22 cellular contexts compared by ENCODE assay signal in genomic region chr10:283140-283479, GRCh38.
A peak's percentile ranks its signal among the peaks of the same experiment; 100 is the strongest.
DNase-seq lines count a peak whose midpoint lies in the region; ATAC-seq and TF ChIP-seq lines count a peak whose summit lies in the region.
"Had no signal": no experiment of that assay in that cellular context is flagged by ENCODE, and none has a peak within 500 bp of the region (broad histone marks: within the 10 kb centered on the region; RNA-seq: fewer than 3 reads in every experiment).

No MANE protein-coding gene starts in this region.

- DNase-seq in H7: peak; percentile 66
- no peak for DNase-seq in activated B cell treated with CpG ODN at 0.5 μM for 24 hours
- no peak for DNase-seq in memory B cell (ENCODE audit: low spot score in 2 of 2)
- no peak for DNase-seq in G401 (ENCODE audit: low spot score)
- DNase-seq: Calu3; CD8-positive, alpha-beta T cell; EL; KG1; NCI-H1105 treated with DMSO at 0.1 percent for 48 hours; NCI-H1694; NCI-H2081 treated with DMSO at 0.1 percent for 48 hours; NCI-H2227 treated with DMSO at 0.1 percent for 48 hours; NCI-H510A treated with DMSO at 0.1 percent for 48 hours; NCI-H774; SHP77 had no signal

- no peaks in the 10 kb centered on the region for H3K27me3 ChIP-seq in BLaER1 treated with 17β-estradiol and CSF1 and Interleukin-3, amounts not matched to agents 10 nM and 100 nM
- H3K27me3 ChIP-seq in H7 (ENCODE audit: control insufficient read depth, insufficient read depth, low read length): no peaks in the 10 kb centered on the region
- H3K27me3 ChIP-seq: BLaER1 had no signal

- H3K4me3 Mint-ChIP-seq in activated B cell treated with CpG ODN at 0.5 μM for 24 hours: no peak overlapping the region
- no peak overlapping the region for H3K4me3 Mint-ChIP-seq in memory B cell

- peaks cover 0 to 15% (median 10%) of the 10 kb centered on the region in 10 experiments; a peak in 15 of 20 replicates for H3K4me1 ChIP-seq in BLaER1 treated with 17β-estradiol and CSF1 and Interleukin-3, amounts not matched to agents 10 nM and 100 nM
- H3K4me1 ChIP-seq: A549, BLaER1 had no signal

- H3K27me3 Mint-ChIP-seq in activated B cell treated with CpG ODN at 0.5 μM for 24 hours (no peaks in the 10 kb centered on the region), memory B cell (no peaks in the 10 kb centered on the region)

- POLR2A ChIA-PET in activated B cell treated with CpG ODN at 0.5 μM for 24 hours (lab: Charles Lee): interaction anchor here (0.9 to 1.2 kb wide), 2 partner anchors 34 to 41 kb away, joined by 3 read pairs; no protein-coding TSS in a partner anchor

- H3K4me1 Mint-ChIP-seq in activated B cell treated with CpG ODN at 0.5 μM for 24 hours (peaks cover 16% of the 10 kb centered on the region), memory B cell (peaks cover 16% of the 10 kb centered on the region)

- no peaks in the 10 kb centered on the region for H3K9me3 ChIP-seq in BLaER1 treated with 17β-estradiol and CSF1 and Interleukin-3, amounts not matched to agents 10 nM and 100 nM (replicated peaks in 1 of 11)
- H3K9me3 ChIP-seq: A549, BLaER1 had no signal

- H3K36me3 ChIP-seq in BLaER1 treated with 17β-estradiol and CSF1 and Interleukin-3, amounts not matched to agents 10 nM and 100 nM: peaks cover 0 to 85% (median 38%) of the 10 kb centered on the region in 11 experiments; a peak in 13 of 22 replicates
- no peaks in the 10 kb centered on the region for H3K36me3 ChIP-seq in H7 (replicated peaks; ENCODE audit: control insufficient read depth, insufficient read depth, low read length)

- CTCF ChIA-PET in activated B cell treated with CpG ODN at 0.5 μM for 24 hours (lab: Charles Lee): no interaction called here

- in situ Hi-C loops in G401 (cut with HindIII; ENCODE audit: low sequenced_read_pairs): no loop called here

- no peak for ATAC-seq in activated B cell treated with CpG ODN at 0.5 μM for 24 hours (ENCODE audit: low read depth)
- ATAC-seq in memory B cell (ENCODE audit: low read depth): no peak
- ATAC-seq in HG02885 (IDR thresholded peaks at IDR 0.05; ENCODE audit: poor library complexity, unreplicated experiment): no peak
- no peak for ATAC-seq in HG02678 (IDR thresholded peaks at IDR 0.05; ENCODE audit: unreplicated experiment)
- ATAC-seq: A549; CD8-positive, alpha-beta T cell; HepG2 had no signal

- peak overlapping the region in 6 of 11 experiments; percentile 21 to 70 (median 60); a peak in 8 of 22 replicates for H3K4me2 ChIP-seq in BLaER1 treated with 17β-estradiol and CSF1 and Interleukin-3, amounts not matched to agents 10 nM and 100 nM
- H3K4me2 ChIP-seq: A549, BLaER1 had no signal

- H3K36me3 Mint-ChIP-seq in activated B cell treated with CpG ODN at 0.5 μM for 24 hours (ENCODE audit: low read depth): peaks cover 16% of the 10 kb centered on the region
- peaks cover 17% of the 10 kb centered on the region for H3K36me3 Mint-ChIP-seq in memory B cell

- peak overlapping the region in 4 of 11 experiments; percentile 14 to 62 (median 44); a peak in 7 of 22 replicates for H3K27ac ChIP-seq in BLaER1 treated with 17β-estradiol and CSF1 and Interleukin-3, amounts not matched to agents 10 nM and 100 nM
- H3K27ac ChIP-seq: A549, BLaER1, SK-N-MC had no signal

- H3K9ac ChIP-seq in BLaER1 treated with 17β-estradiol and CSF1 and Interleukin-3, amounts not matched to agents 10 nM and 100 nM: no peak overlapping the region
- H3K9ac ChIP-seq: BLaER1 had no signal

- no peak overlapping the region for H3K4me3 ChIP-seq in BLaER1 treated with 17β-estradiol and CSF1 and Interleukin-3, amounts not matched to agents 10 nM and 100 nM
- H3K4me3 ChIP-seq in H7 (ENCODE audit: insufficient read depth, low read depth, low read length): no peak overlapping the region
- H3K4me3 ChIP-seq: A549, BLaER1, SK-N-MC had no signal

- peak overlapping the region; percentile 73 for H3K27ac Mint-ChIP-seq in activated B cell treated with CpG ODN at 0.5 μM for 24 hours
- peak overlapping the region; percentile 77 for H3K27ac Mint-ChIP-seq in memory B cell
- H3K27ac Mint-ChIP-seq: CD8-positive, alpha-beta T cell had no signal

- H4K20me1 ChIP-seq in BLaER1 treated with 17β-estradiol and CSF1 and Interleukin-3, amounts not matched to agents 10 nM and 100 nM: 0 out of 22 replicates have a peak, but pooled peaks cover 0 to 3% (median 0%) of the 10 kb centered on the region in 11 experiments
- H4K20me1 ChIP-seq: BLaER1 had no signal

- H3K9me3 Mint-ChIP-seq in activated B cell treated with CpG ODN at 0.5 μM for 24 hours (no peaks in the 10 kb centered on the region), memory B cell (no peaks in the 10 kb centered on the region)
- H3K9me3 Mint-ChIP-seq: CD8-positive, alpha-beta T cell had no signal

- TF ChIP-seq CTCF in activated B cell treated with CpG ODN at 0.5 μM for 24 hours (IDR thresholded peaks at IDR 0.05): no peak

- intact Hi-C loops in activated B cell treated with CpG ODN at 0.5 μM for 24 hours (cut with micrococcal nuclease): loop anchor here (5.0 kb wide), 3 partner anchors 34 to 74 kb away; no protein-coding TSS in a partner anchor
